8 cellular contexts compared by ENCODE assay signal in the genomic region with DNA sequence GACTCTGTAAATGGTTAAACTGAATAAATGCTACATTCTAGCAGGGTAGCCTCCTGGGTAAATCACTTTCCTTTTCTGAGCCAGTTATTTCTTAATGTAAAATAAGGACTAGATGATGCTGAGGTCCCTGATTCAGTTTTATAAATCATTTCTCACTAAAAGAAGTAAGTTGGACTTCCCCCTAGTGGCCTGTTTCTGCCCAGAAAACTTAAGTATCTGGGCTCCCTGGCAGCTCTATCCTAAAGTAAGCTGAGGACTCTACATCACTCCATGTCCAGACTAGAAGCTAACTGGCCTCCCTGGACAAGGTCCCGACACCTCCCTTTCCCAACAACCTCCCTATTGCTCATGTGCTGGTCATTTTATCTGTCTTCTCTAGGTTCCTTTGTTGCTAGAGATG. TPM values are rescaled to one million over a fixed set of nuclear protein-coding genes. Genes with fewer than 3 reads are reported as not detected.
DNase-seq lines count a peak whose midpoint lies in the region; ATAC-seq and TF ChIP-seq lines count a peak whose summit lies in the region.

No MANE protein-coding gene starts in this region.

- no peak overlapping the region for H3K27ac ChIP-seq in CD8-positive, alpha-beta memory T cell (ENCODE audit: low read depth, low read length)
- no peak overlapping the region for H3K27ac ChIP-seq in esophagus muscularis mucosa (replicated peaks in 1 of 4)
- H3K27ac ChIP-seq in coronary artery, result no peak overlapping the region

- ATAC-seq in activated naive CD8-positive, alpha-beta T cell treated with anti-CD3 and anti-CD28 coated beads, Interleukin-2, amount 50 U/mL, for 24 hours, result no peak

- peak in 1 of 5 donors; percentile 25 for DNase-seq in CD8-positive, alpha-beta memory T cell
- DNase-seq in HT-29 (ENCODE audit: low spot score), result peak; percentile 59
- no peak for DNase-seq in activated naive CD8-positive, alpha-beta T cell treated with anti-CD3 and anti-CD28 coated beads, Interleukin-2, amount 50 U/mL, for 24 hours
- peak; percentile 23 to 51 for DNase-seq in lung microvascular endothelial cell (ENCODE audit: low read depth in 2 of 2)
- DNase-seq in esophagus muscularis mucosa (ENCODE audit: extremely low spot score), result no peak
- no peak for DNase-seq in activated naive CD4-positive, alpha-beta T cell (lab: John Stamatoyannopoulos, UW)
- DNase-seq in coronary artery (ENCODE audit: low spot score), result no peak
- no peak for DNase-seq in SHP77 (lab: John Stamatoyannopoulos, UW)

- peak overlapping the region; percentile 45 to 88 (median 78) for H3K27ac Mint-ChIP-seq in CD8-positive, alpha-beta memory T cell
- peak overlapping the region; percentile 23 for H3K27ac Mint-ChIP-seq in activated naive CD8-positive, alpha-beta T cell treated with anti-CD3 and anti-CD28 coated beads, Interleukin-2, amount 50 U/mL, for 24 hours

- WGBS in esophagus muscularis mucosa, result 71% methylated on average over 1 of the region's 1 CpG

- TF ChIP-seq CTCF in esophagus muscularis mucosa (IDR thresholded peaks at IDR 0.05) (peak in 1 of 3 experiments; percentile 42), coronary artery (IDR thresholded peaks at IDR 0.05) (no peak)

- H3K9me3 Mint-ChIP-seq in CD8-positive, alpha-beta memory T cell, result no peaks in the 10 kb centered on the region
- no peaks in the 10 kb centered on the region for H3K9me3 Mint-ChIP-seq in activated naive CD8-positive, alpha-beta T cell treated with anti-CD3 and anti-CD28 coated beads, Interleukin-2, amount 50 U/mL, for 24 hours

- peaks cover 19% of the 10 kb centered on the region for H3K4me1 ChIP-seq in CD8-positive, alpha-beta memory T cell (ENCODE audit: insufficient read depth, low read length)
- peaks cover 22 to 37% (median 26%) of the 10 kb centered on the region in 4 donors for H3K4me1 ChIP-seq in esophagus muscularis mucosa

- H3K4me1 Mint-ChIP-seq in CD8-positive, alpha-beta memory T cell, result peaks cover 40 to 44% (median 44%) of the 10 kb centered on the region in 3 donors
- peaks cover 31% of the 10 kb centered on the region for H3K4me1 Mint-ChIP-seq in activated naive CD8-positive, alpha-beta T cell treated with anti-CD3 and anti-CD28 coated beads, Interleukin-2, amount 50 U/mL, for 24 hours

- H3K9me3 ChIP-seq in CD8-positive, alpha-beta memory T cell (ENCODE audit: low read length), result no peaks in the 10 kb centered on the region
- H3K9me3 ChIP-seq in esophagus muscularis mucosa, result no peaks in the 10 kb centered on the region

- POLR2A ChIA-PET in CD8-positive, alpha-beta memory T cell (lab: Charles Lee), result interaction anchor here (0.7 to 1.5 kb wide), 2 partner anchors 13 to 44 kb away, joined by 3 to 5 read pairs; a partner anchor contains a TSS

- no peak overlapping the region for H3K4me3 ChIP-seq in CD8-positive, alpha-beta memory T cell (ENCODE audit: low read length)
- H3K4me3 ChIP-seq in esophagus muscularis mucosa (no peak overlapping the region), coronary artery (no peak overlapping the region)

- no peak for TF ChIP-seq POLR2A in esophagus muscularis mucosa (IDR thresholded peaks at IDR 0.05; ENCODE audit: low read depth)

- no peak for TF ChIP-seq EP300 in esophagus muscularis mucosa (IDR thresholded peaks at IDR 0.05)

- intact Hi-C loops in esophagus muscularis mucosa (cut with DNase I), result no loop called here

- peaks cover 0 to 2% of the 10 kb centered on the region in 2 donors for H3K27me3 Mint-ChIP-seq in CD8-positive, alpha-beta memory T cell
- no peaks in the 10 kb centered on the region for H3K27me3 Mint-ChIP-seq in activated naive CD8-positive, alpha-beta T cell treated with anti-CD3 and anti-CD28 coated beads, Interleukin-2, amount 50 U/mL, for 24 hours

- H3K36me3 Mint-ChIP-seq in CD8-positive, alpha-beta memory T cell, result peaks cover 11 to 80% (median 26%) of the 10 kb centered on the region in 3 donors
- H3K36me3 Mint-ChIP-seq in activated naive CD8-positive, alpha-beta T cell treated with anti-CD3 and anti-CD28 coated beads, Interleukin-2, amount 50 U/mL, for 24 hours (ENCODE audit: low read depth), result peaks cover 56% of the 10 kb centered on the region

- H3K4me3 Mint-ChIP-seq in CD8-positive, alpha-beta memory T cell, result peak overlapping the region in 6 of 7 donors; percentile 43 to 93 (median 58)
- H3K4me3 Mint-ChIP-seq in activated naive CD8-positive, alpha-beta T cell treated with anti-CD3 and anti-CD28 coated beads, Interleukin-2, amount 50 U/mL, for 24 hours, result peak overlapping the region; percentile 38

- CTCF ChIA-PET in CD8-positive, alpha-beta memory T cell (lab: Charles Lee), result interaction anchor here (0.8 to 2.4 kb wide), 6 partner anchors 9 to 285 kb away, joined by 3 to 10 read pairs (median 5); no protein-coding TSS in a partner anchor

- peaks cover 52% of the 10 kb centered on the region for H3K36me3 ChIP-seq in CD8-positive, alpha-beta memory T cell (ENCODE audit: insufficient read depth, low read length)
- peaks cover 62 to 80% (median 76%) of the 10 kb centered on the region in 4 donors for H3K36me3 ChIP-seq in esophagus muscularis mucosa

- no peaks in the 10 kb centered on the region for H3K27me3 ChIP-seq in CD8-positive, alpha-beta memory T cell (ENCODE audit: insufficient read depth, low read length, poor library complexity, severe bottlenecking)
- H3K27me3 ChIP-seq in esophagus muscularis mucosa, result no peaks in the 10 kb centered on the region

RNA-seq across cellular contexts. Expression of a gene that starts 3.0 kb away (rescaled TPM):
- 10 to 100 TPM; 60.2 to 69.9 TPM for total RNA-seq in CD8-positive, alpha-beta memory T cell
- polyA plus RNA-seq in CD8-positive, alpha-beta memory T cell, result 18.8 TPM
- total RNA-seq in HT-29 (2014; rRNA removed; shearing (Covaris generic)), result 25.2 and 37.2 TPM in 2 replicates
- total RNA-seq in lung microvascular endothelial cell (6.8 and 8.3 TPM in 2 replicates), esophagus muscularis mucosa (10 to 100 TPM in 3 of 4 donors, 1 to 10 TPM in 1; 9.6 to 16.5 (median 14.1) TPM)

RNA-seq across cellular contexts. Expression of a gene that starts 13.1 kb away (rescaled TPM):
- total RNA-seq in CD8-positive, alpha-beta memory T cell, result 10 to 100 TPM; 20.0 to 21.3 TPM
- polyA plus RNA-seq in CD8-positive, alpha-beta memory T cell, result 15.2 TPM
- total RNA-seq in HT-29 (2014; rRNA removed; shearing (Covaris generic)), result 17.4 and 27.5 TPM in 2 replicates
- total RNA-seq in lung microvascular endothelial cell, result 7.6 and 10.3 TPM in 2 replicates
- 10 to 100 TPM in 1 of 4 donors, 1 to 10 TPM in 3; 7.5 to 17.0 (median 8.8) TPM for total RNA-seq in esophagus muscularis mucosa

RNA-seq across cellular contexts. Expression of a gene that starts 24.2 kb away (rescaled TPM):
- total RNA-seq in CD8-positive, alpha-beta memory T cell, result under 1 TPM in 1 of 2 experiments, not detected in 1; 0.37 TPM
- polyA plus RNA-seq in CD8-positive, alpha-beta memory T cell, result not detected
- 170 and 192 TPM in 2 replicates for total RNA-seq in HT-29 (2014; rRNA removed; shearing (Covaris generic))
- total RNA-seq in lung microvascular endothelial cell (0.22 TPM in 1 of 2 replicates, not detected in the other), esophagus muscularis mucosa (1 to 10 TPM in 1 of 4 donors, under 1 TPM in 1, not detected in 2; 0.33 to 1.7 TPM)

RNA-seq across cellular contexts. Expression of a gene that starts 26.6 kb away (rescaled TPM):
- total RNA-seq in CD8-positive, alpha-beta memory T cell, result not detected
- polyA plus RNA-seq in CD8-positive, alpha-beta memory T cell, result not detected
- total RNA-seq in HT-29 (2014; rRNA removed; shearing (Covaris generic)), result 17.6 and 18.4 TPM in 2 replicates
- total RNA-seq in lung microvascular endothelial cell (not detected in 2 replicates), esophagus muscularis mucosa (not detected)

RNA-seq across cellular contexts. Expression of a gene that starts 34.4 kb away (rescaled TPM):
- 100 to 1,000 TPM; 167 to 168 TPM for total RNA-seq in CD8-positive, alpha-beta memory T cell
- 122 TPM for polyA plus RNA-seq in CD8-positive, alpha-beta memory T cell
- total RNA-seq in HT-29 (2014; rRNA removed; shearing (Covaris generic)), result 124 TPM in 2 replicates
- 17.4 and 18.5 TPM in 2 replicates for total RNA-seq in lung microvascular endothelial cell
- 10 to 100 TPM; 61.6 to 91.1 (median 81.5) TPM for total RNA-seq in esophagus muscularis mucosa

Comparison
In these comparisons a context has a peak if more than half of its experiments do, and no peak if none do; other contexts are left out.
1. DNase-seq: peak in HT-29 (single experiment) and lung microvascular endothelial cell (2 of 2); none in activated naive CD8-positive, alpha-beta T cell treated with anti-CD3 and anti-CD28 coated beads, Interleukin-2, amount 50 U/mL, for 24 hours (single experiment), esophagus muscularis mucosa (single experiment), activated naive CD4-positive, alpha-beta T cell (0 of 4), coronary artery (single experiment) and SHP77 (0 of 2).
2. RNA of a gene that starts 24.2 kb away (total RNA-seq): 170 to 192 TPM in HT-29; 0.37 TPM in CD8-positive, alpha-beta memory T cell, 0.33 to 1.7 TPM in esophagus muscularis mucosa and 0.22 TPM in lung microvascular endothelial cell; every median in the first group is over 10 times any median in the second.